ENCODE assay signal across 1 cellular context in the genomic region with DNA sequence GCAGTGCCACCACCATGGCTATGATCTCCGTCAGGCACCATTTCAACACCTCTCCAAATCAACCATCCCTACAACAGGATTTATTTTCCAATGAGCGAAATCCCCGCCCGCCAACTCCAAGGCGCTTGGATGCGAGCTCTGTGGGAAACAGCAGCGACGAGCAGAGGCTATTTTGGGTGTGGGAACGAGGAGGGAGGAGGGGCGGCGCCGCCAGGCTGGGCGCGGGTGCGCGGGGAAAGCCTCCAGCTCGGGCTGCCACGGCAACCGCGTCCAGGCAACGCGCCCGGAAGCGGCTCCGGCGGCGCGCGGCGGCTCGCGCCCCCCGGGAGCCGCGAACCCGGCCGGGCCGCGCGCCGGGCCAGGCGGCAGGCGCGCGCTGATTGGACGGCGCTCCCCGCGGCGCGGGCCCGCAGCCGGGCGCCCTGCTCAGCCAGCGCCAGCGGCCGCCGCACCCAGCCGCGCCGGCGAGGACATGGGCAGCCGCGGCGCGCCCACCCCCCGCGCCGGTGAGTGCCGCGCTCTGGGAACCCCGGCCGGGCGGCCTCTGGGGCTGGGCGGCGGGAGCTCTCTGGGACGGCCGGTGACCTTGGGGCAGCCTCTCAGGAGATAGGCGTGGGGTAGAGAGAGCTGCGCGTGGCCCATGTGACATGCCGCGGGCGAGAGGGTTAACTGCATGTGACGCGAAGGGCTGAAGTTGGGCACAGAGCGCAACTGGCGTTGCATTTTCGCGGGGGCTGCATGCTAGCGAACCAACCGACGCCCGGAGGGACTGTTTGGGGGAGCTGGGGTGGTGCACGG.
TF ChIP-seq lines count a peak whose summit lies in the region.

A gene (plus strand): TSS at position 410 of the 798 bp plus-strand sequence. CDS start 20,441 bp downstream, outside the sequence.

TF ChIP-seq in SK-N-SH treated with all-trans-retinoic acid at 6 μM for 48 hours, 23 proteins besides CTCF, POLR2A, EP300 and RAD21 (continued from another document):
- TF ChIP-seq, protein P1, sequence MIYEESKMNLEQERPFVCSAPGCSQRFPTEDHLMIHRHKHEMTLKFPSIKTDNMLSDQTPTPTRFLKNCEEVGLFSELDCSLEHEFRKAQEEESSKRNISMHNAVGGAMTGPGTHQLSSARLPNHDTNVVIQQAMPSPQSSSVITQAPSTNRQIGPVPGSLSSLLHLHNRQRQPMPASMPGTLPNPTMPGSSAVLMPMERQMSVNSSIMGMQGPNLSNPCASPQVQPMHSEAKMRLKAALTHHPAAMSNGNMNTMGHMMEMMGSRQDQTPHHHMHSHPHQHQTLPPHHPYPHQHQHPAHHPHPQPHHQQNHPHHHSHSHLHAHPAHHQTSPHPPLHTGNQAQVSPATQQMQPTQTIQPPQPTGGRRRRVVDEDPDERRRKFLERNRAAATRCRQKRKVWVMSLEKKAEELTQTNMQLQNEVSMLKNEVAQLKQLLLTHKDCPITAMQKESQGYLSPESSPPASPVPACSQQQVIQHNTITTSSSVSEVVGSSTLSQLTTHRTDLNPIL (CRISPR knock-in tag; IDR thresholded peaks at IDR 0.05; ENCODE audit: low read depth), result no peak
- TF ChIP-seq, protein P2, sequence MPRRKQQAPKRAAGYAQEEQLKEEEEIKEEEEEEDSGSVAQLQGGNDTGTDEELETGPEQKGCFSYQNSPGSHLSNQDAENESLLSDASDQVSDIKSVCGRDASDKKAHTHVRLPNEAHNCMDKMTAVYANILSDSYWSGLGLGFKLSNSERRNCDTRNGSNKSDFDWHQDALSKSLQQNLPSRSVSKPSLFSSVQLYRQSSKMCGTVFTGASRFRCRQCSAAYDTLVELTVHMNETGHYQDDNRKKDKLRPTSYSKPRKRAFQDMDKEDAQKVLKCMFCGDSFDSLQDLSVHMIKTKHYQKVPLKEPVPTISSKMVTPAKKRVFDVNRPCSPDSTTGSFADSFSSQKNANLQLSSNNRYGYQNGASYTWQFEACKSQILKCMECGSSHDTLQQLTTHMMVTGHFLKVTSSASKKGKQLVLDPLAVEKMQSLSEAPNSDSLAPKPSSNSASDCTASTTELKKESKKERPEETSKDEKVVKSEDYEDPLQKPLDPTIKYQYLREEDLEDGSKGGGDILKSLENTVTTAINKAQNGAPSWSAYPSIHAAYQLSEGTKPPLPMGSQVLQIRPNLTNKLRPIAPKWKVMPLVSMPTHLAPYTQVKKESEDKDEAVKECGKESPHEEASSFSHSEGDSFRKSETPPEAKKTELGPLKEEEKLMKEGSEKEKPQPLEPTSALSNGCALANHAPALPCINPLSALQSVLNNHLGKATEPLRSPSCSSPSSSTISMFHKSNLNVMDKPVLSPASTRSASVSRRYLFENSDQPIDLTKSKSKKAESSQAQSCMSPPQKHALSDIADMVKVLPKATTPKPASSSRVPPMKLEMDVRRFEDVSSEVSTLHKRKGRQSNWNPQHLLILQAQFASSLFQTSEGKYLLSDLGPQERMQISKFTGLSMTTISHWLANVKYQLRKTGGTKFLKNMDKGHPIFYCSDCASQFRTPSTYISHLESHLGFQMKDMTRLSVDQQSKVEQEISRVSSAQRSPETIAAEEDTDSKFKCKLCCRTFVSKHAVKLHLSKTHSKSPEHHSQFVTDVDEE (CRISPR knock-in tag; IDR thresholded peaks at IDR 0.05), result no peak
- no peak for TF ChIP-seq ZFP30 (CRISPR knock-in tag; IDR thresholded peaks at IDR 0.05)
- TF ChIP-seq PPARA (CRISPR knock-in tag; IDR thresholded peaks at IDR 0.05; ENCODE audit: borderline replicate concordance), result no peak
